Comparison of ENCODE assay signal across 28 cellular contexts in the genomic region with DNA sequence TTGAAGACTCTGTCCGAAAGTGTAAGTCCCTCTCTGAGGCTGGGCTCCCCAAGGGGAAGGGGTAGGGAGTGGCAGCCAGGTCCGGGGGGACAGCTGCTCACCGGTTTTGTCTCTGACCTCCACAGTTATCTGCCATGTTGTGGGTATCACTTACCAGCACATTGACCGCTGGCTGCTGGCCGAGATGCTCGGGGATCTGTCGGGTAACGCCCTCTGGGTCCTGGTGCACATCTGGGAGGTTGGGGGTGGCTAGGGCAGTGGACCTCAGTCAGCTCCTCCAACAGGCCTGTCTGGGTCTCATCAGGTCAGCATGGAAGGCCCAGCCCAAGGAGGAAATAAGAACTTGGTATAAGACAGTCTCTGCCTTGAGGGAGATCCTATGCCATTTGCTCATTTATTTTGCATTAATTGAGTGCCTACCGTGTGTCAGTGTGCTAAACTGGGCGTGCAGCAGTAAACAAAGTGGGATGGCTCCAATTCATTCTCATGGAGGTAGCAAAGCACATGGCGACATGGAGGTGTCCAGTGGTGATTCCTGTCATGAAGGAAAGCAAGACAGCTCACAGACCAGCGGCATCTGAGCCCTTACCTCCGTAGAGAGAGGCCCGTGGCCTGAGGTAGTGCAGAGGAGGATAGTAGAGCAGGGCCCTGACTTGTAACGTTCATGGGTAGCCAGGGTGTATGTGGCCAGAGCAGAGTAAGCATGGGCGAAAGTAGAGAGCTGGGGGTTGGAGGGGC. TPM values are rescaled to one million over a fixed set of nuclear protein-coding genes. Genes with fewer than 3 reads are reported as not detected.
DNase-seq lines count a peak whose midpoint lies in the region; ATAC-seq, FAIRE-seq and TF ChIP-seq lines count a peak whose summit lies in the region.
"Had no signal": no experiment of that assay in that cellular context is flagged by ENCODE, and none has a peak within 500 bp of the region (broad histone marks: within the 10 kb centered on the region; RNA-seq: fewer than 3 reads in every experiment).

No MANE protein-coding gene starts in this region.

- H3K27me3 Mint-ChIP-seq in T-helper 1 cell treated with Interleukin-12 subunit alpha and Interleukin-12 subunit beta and Interleukin-4 antibody, amounts not matched to agents 30 μg/mL and 1 μg/mL, for 36 hours (ENCODE audit: low read depth): no peaks in the 10 kb centered on the region
- H3K27me3 Mint-ChIP-seq in H9 (ENCODE audit: low read depth) (peaks cover 2% of the 10 kb centered on the region; the same call in 1 of the 2 replicates), WTC11 (ENCODE audit: low read depth) (no peaks in the 10 kb centered on the region)
- H3K27me3 Mint-ChIP-seq: CD4-positive, alpha-beta memory T cell had no signal

- DNase-seq in T-helper 1 cell: no peak
- no peak for DNase-seq in H9
- DNase-seq in WTC11 (ENCODE audit: low spot score): no peak
- DNase-seq in mesendoderm: no peak
- no peak for DNase-seq in HTR-8/SVneo (ENCODE audit: insufficient read length, low spot score)
- DNase-seq in frontal cortex (ENCODE audit: low spot score in 2 of 2): no peak
- DNase-seq: activated effector memory CD4-positive, alpha-beta T cell treated with Interleukin-2 at 50 U/mL for 16 hours; activated T-cell treated with anti-CD3 and anti-CD28 coated beads for 4 hours; CD4-positive, alpha-beta memory T cell; effector memory CD4-positive, alpha-beta T cell; HFFc6; hypothalamus; left ventricle myocardium inferior; MG63; NCI-H1417 treated with DMSO at 0.1 percent for 48 hours; NCI-H2081 treated with DMSO at 0.1 percent for 48 hours; NCI-H345; NCI-H748 treated with DMSO at 0.1 percent for 48 hours; right lobe of liver; SHP77; trophoblast cell had no signal

- H3K27ac ChIP-seq in H9 (ENCODE audit: insufficient read length, low read depth, low read length) (no peak overlapping the region), mesendoderm (ENCODE audit: low read depth, low read length) (no peak overlapping the region)
- H3K27ac ChIP-seq: gastroesophageal sphincter, left ventricle myocardium inferior, right lobe of liver had no signal

- POLR2A ChIA-PET in WTC11 (lab: Charles Lee): no interaction called here

- H3K4me1 ChIP-seq in H9 (ENCODE audit: insufficient read depth, low read length) (no peaks in the 10 kb centered on the region), mesendoderm (ENCODE audit: control insufficient read depth, low read depth, low read length) (no peaks in the 10 kb centered on the region)

- H2BK5ac ChIP-seq in H9 (ENCODE audit: insufficient read length, low read length) (no peak overlapping the region), mesendoderm (ENCODE audit: low read length) (no peak overlapping the region)

- H4K8ac ChIP-seq in H9 (replicated peaks; ENCODE audit: insufficient read length, low read depth, low read length) (no peak overlapping the region), mesendoderm (ENCODE audit: low read depth, low read length) (no peak overlapping the region)

- no peak overlapping the region for H2BK15ac ChIP-seq in H9 (ENCODE audit: low read depth, low read length)
- no peak overlapping the region for H2BK15ac ChIP-seq in mesendoderm (replicated peaks; ENCODE audit: low read depth)

- H3K79me1 ChIP-seq in H9 (ENCODE audit: insufficient read depth, low read depth, low read length, poor library complexity, severe bottlenecking) (no peaks in the 10 kb centered on the region), mesendoderm (ENCODE audit: low read length) (peaks cover 6% of the 10 kb centered on the region)

- H3K56ac ChIP-seq in H9 (ENCODE audit: insufficient read length, low read depth, low read length) (no peak overlapping the region), mesendoderm (ENCODE audit: low read length) (peak overlapping the region; percentile 7)

- H3K4me3 Mint-ChIP-seq in T-helper 1 cell treated with Interleukin-12 subunit alpha and Interleukin-12 subunit beta and Interleukin-4 antibody, amounts not matched to agents 30 μg/mL and 1 μg/mL, for 36 hours: no peak overlapping the region
- no peak overlapping the region; a peak in 1 of 5 replicates for H3K4me3 Mint-ChIP-seq in H9
- H3K4me3 Mint-ChIP-seq in WTC11: no peak overlapping the region
- H3K4me3 Mint-ChIP-seq: CD4-positive, alpha-beta memory T cell; HFFc6; mesothelial cell of epicardium; nephron had no signal

- no peak overlapping the region for H2BK120ac ChIP-seq in H9 (ENCODE audit: low read depth, low read length, poor library complexity, severe bottlenecking)
- H2BK120ac ChIP-seq in mesendoderm (ENCODE audit: low read depth, low read length): no peak overlapping the region

- CTCF ChIA-PET in WTC11 (lab: Charles Lee): interaction anchor here (5.0 kb wide), 1 partner anchor 230 kb away, joined by 74 read pairs; the partner anchor contains the start of gene FAM98C

- H3K9ac ChIP-seq in H9 (ENCODE audit: extremely low read depth, insufficient read length, low read length) (no peak overlapping the region), mesendoderm (ENCODE audit: low read length) (no peak overlapping the region)

- no peaks in the 10 kb centered on the region for H3K9me3 ChIP-seq in H9 (ENCODE audit: control insufficient read depth, low read depth, low read length)
- H3K9me3 ChIP-seq: gastroesophageal sphincter, left ventricle myocardium inferior, MG63, right lobe of liver had no signal

- H3T11ph ChIP-seq in H9 (ENCODE audit: low read length): no peak overlapping the region

- no peak overlapping the region for H3K14ac ChIP-seq in H9 (ENCODE audit: insufficient read depth, low read length)

- H2BK12ac ChIP-seq in H9 (ENCODE audit: insufficient read length, low read depth, low read length): no peak overlapping the region

- H3K4me2 ChIP-seq in H9 (ENCODE audit: insufficient read depth, insufficient read length, low read length): no peak overlapping the region
- H3K4me2 ChIP-seq in mesendoderm (ENCODE audit: low read length): no peak overlapping the region

- no peak overlapping the region for H3K4me3 ChIP-seq in mesendoderm (ENCODE audit: low read length)
- H3K4me3 ChIP-seq: gastroesophageal sphincter, left ventricle myocardium inferior, MG63, right lobe of liver had no signal

- H3K36me3 ChIP-seq in mesendoderm (ENCODE audit: control insufficient read depth, insufficient read depth, low read length): peaks cover 23% of the 10 kb centered on the region

- peaks cover 28% of the 10 kb centered on the region for H3K36me3 Mint-ChIP-seq in T-helper 1 cell treated with Interleukin-12 subunit alpha and Interleukin-12 subunit beta and Interleukin-4 antibody, amounts not matched to agents 30 μg/mL and 1 μg/mL, for 36 hours (ENCODE audit: low read depth)
- H3K36me3 Mint-ChIP-seq in H9 (ENCODE audit: insufficient read depth in 1 of 3, low read depth in 3 of 3) (peaks cover 35 to 82% (median 82%) of the 10 kb centered on the region in 3 experiments), WTC11 (peaks cover 62% of the 10 kb centered on the region)

- H3K27me3 ChIP-seq in H9 (ENCODE audit: insufficient read depth, low read length) (no peaks in the 10 kb centered on the region), mesendoderm (ENCODE audit: insufficient read depth, low read length, poor library complexity) (no peaks in the 10 kb centered on the region)
- H3K27me3 ChIP-seq: gastroesophageal sphincter, MG63, right lobe of liver had no signal

- H3K18ac ChIP-seq in H9 (ENCODE audit: insufficient read length, low read depth, low read length) (no peak overlapping the region), mesendoderm (ENCODE audit: low read length) (no peak overlapping the region)

- no peak overlapping the region for H3K4ac ChIP-seq in H9 (ENCODE audit: low read depth, low read length)
- H3K4ac ChIP-seq in mesendoderm (ENCODE audit: low read depth, low read length): no peak overlapping the region

- no peak overlapping the region for H2AFZ ChIP-seq in H9 (ENCODE audit: low read length)

- no peak for TF ChIP-seq CTCF in H9 (conservative IDR thresholded peaks at IDR 0.05)
- no peak for TF ChIP-seq CTCF in WTC11 (IDR thresholded peaks at IDR 0.05)

- H4K91ac ChIP-seq in H9 (ENCODE audit: insufficient read length, low read depth, low read length): no peak overlapping the region

- no peak overlapping the region for H2BK20ac ChIP-seq in H9 (ENCODE audit: low read depth, low read length, poor library complexity, severe bottlenecking)

- H4K5ac ChIP-seq in H9 (ENCODE audit: insufficient read length, low read depth, low read length) (no peak overlapping the region), mesendoderm (ENCODE audit: low read length) (no peak overlapping the region)

- ATAC-seq in WTC11 (no peak), HG03469 (IDR thresholded peaks at IDR 0.05; ENCODE audit: unreplicated experiment) (no peak)
- ATAC-seq: gastroesophageal sphincter, right lobe of liver had no signal

- H3K79me2 ChIP-seq in H9 (ENCODE audit: insufficient read depth, low read length) (no peaks in the 10 kb centered on the region), mesendoderm (ENCODE audit: control insufficient read depth, insufficient read depth, low read length) (no peaks in the 10 kb centered on the region)

- H3K23me2 ChIP-seq in H9 (ENCODE audit: insufficient read length, low read depth, low read length, poor library complexity, severe bottlenecking): no peaks in the 10 kb centered on the region

- FAIRE-seq in HTR-8/SVneo (lab: Jason Lieb, UNC) (no peak), frontal cortex (lab: Jason Lieb, UNC) (no peak)
- FAIRE-seq: islet of Langerhans had no signal

- H3K9me3 Mint-ChIP-seq in T-helper 1 cell treated with Interleukin-12 subunit alpha and Interleukin-12 subunit beta and Interleukin-4 antibody, amounts not matched to agents 30 μg/mL and 1 μg/mL, for 36 hours: no peaks in the 10 kb centered on the region
- H3K9me3 Mint-ChIP-seq in H9 (no peaks in the 10 kb centered on the region), WTC11 (no peaks in the 10 kb centered on the region)
- H3K9me3 Mint-ChIP-seq: HFFc6, mesothelial cell of epicardium, nephron had no signal

- H3K27ac Mint-ChIP-seq in T-helper 1 cell treated with Interleukin-12 subunit alpha and Interleukin-12 subunit beta and Interleukin-4 antibody, amounts not matched to agents 30 μg/mL and 1 μg/mL, for 36 hours: peak overlapping the region; percentile 59
- H3K27ac Mint-ChIP-seq in H9 (peak overlapping the region in 2 of 3 experiments; percentile 73 to 86; a peak in 4 of 7 replicates), WTC11 (peak overlapping the region; percentile 29; the same call in 1 of the 2 replicates)
- H3K27ac Mint-ChIP-seq: HFFc6, mesothelial cell of epicardium had no signal

- no CpG with 5 or more reads among the region's 16 CpGs for WGBS in H9 (ENCODE audit: extremely low coverage, insufficient read length, low lambda C conversion rate)
- WGBS in mesendoderm (ENCODE audit: extremely low coverage, insufficient coverage, low lambda C conversion rate): no CpG with 5 or more reads among the region's 16 CpGs

- H2AK5ac ChIP-seq in H9 (ENCODE audit: insufficient read length, low read length) (no peak overlapping the region), mesendoderm (ENCODE audit: low read length) (no peak overlapping the region)

- H3K23ac ChIP-seq in H9 (ENCODE audit: insufficient read length, low read depth, low read length): no peak overlapping the region
- no peak overlapping the region for H3K23ac ChIP-seq in mesendoderm (ENCODE audit: low read length)

- no peaks in the 10 kb centered on the region for H4K20me1 ChIP-seq in H9 (ENCODE audit: control insufficient read depth, insufficient read depth, insufficient read length)

- peaks cover 24% of the 10 kb centered on the region for H3K4me1 Mint-ChIP-seq in T-helper 1 cell treated with Interleukin-12 subunit alpha and Interleukin-12 subunit beta and Interleukin-4 antibody, amounts not matched to agents 30 μg/mL and 1 μg/mL, for 36 hours (ENCODE audit: low read depth)
- H3K4me1 Mint-ChIP-seq in H9: peaks cover 20 to 23% of the 10 kb centered on the region in 2 experiments
- peaks cover 34% of the 10 kb centered on the region for H3K4me1 Mint-ChIP-seq in WTC11

RNA-seq across cellular contexts. Expression of gene EIF3K, which starts 13.7 kb away (rescaled TPM):
- total RNA-seq in H9 (2021) (341 and 345 TPM in 2 replicates), WTC11 (2021) (389 to 416 TPM (median 410 TPM) in 3 replicates), frontal cortex (120 TPM)
- 422 TPM for polyA plus RNA-seq in mesendoderm (2013, experiment 1 of 2)
- 421 TPM for polyA plus RNA-seq in mesendoderm (2013, experiment 2 of 2)

RNA-seq across cellular contexts. Expression of gene ACTN4, which starts 14.8 kb away (rescaled TPM):
- total RNA-seq in H9 (2021) (369 and 386 TPM in 2 replicates), WTC11 (2021) (484 to 511 TPM (median 506 TPM) in 3 replicates), frontal cortex (50.1 TPM)
- polyA plus RNA-seq in mesendoderm (2013, experiment 1 of 2): 294 TPM
- polyA plus RNA-seq in mesendoderm (2013, experiment 2 of 2): 302 TPM

RNA-seq across cellular contexts. Expression of gene MAP4K1, which starts 14.9 kb away (rescaled TPM):
- 25.7 and 31.1 TPM in 2 replicates for total RNA-seq in H9 (2021)
- 14.0 to 25.0 TPM (median 24.5 TPM) in 3 replicates for total RNA-seq in WTC11 (2021)
- 9.1 TPM for polyA plus RNA-seq in mesendoderm (2013, experiment 1 of 2)
- 8.6 TPM for polyA plus RNA-seq in mesendoderm (2013, experiment 2 of 2)
- total RNA-seq in frontal cortex: 1.2 TPM
- total RNA-seq: G401 had no signal

Comparison
In these comparisons a context has a peak if more than half of its experiments do, and no peak if none do; other contexts are left out.
1. H3K27ac Mint-ChIP-seq: peak in every context shown above with its lines; median percentile 80 in H9; 59 in T-helper 1 cell treated with Interleukin-12 subunit alpha and Interleukin-12 subunit beta and Interleukin-4 antibody, amounts not matched to agents 30 μg/mL and 1 μg/mL, for 36 hours; 29 in WTC11.